11 cellular contexts compared by ENCODE assay signal in genomic region chr7:150663802-150664494, GRCh38. TPM values are rescaled to one million over a fixed set of nuclear protein-coding genes. Genes with fewer than 3 reads are reported as not detected.
DNase-seq lines count a peak whose midpoint lies in the region; ATAC-seq and TF ChIP-seq lines count a peak whose summit lies in the region.
"Had no signal": no experiment of that assay in that cellular context is flagged by ENCODE, and none has a peak within 500 bp of the region (broad histone marks: within the 10 kb centered on the region; RNA-seq: fewer than 3 reads in every experiment).

No MANE protein-coding gene starts in this region.

- peaks cover 9 to 26% of the 10 kb centered on the region in 2 donors for H3K36me3 Mint-ChIP-seq in CD4-positive, alpha-beta memory T cell
- peaks cover 20% of the 10 kb centered on the region for H3K36me3 Mint-ChIP-seq in central memory CD8-positive, alpha-beta T cell (ENCODE audit: insufficient read depth)
- no peaks in the 10 kb centered on the region for H3K36me3 Mint-ChIP-seq in Caco-2 (ENCODE audit: insufficient read depth, unreplicated experiment)

- H3K27ac Mint-ChIP-seq in CD4-positive, alpha-beta memory T cell: peak overlapping the region; percentile 82 to 98 (median 97)
- peak overlapping the region; percentile 98 for H3K27ac Mint-ChIP-seq in central memory CD8-positive, alpha-beta T cell (ENCODE audit: low read depth)
- no peak overlapping the region for H3K27ac Mint-ChIP-seq in Caco-2 (ENCODE audit: unreplicated experiment)

- H3K9me3 Mint-ChIP-seq in CD4-positive, alpha-beta memory T cell: peaks cover under 1 to 24% (median 10%) of the 10 kb centered on the region in 8 donors
- no peaks in the 10 kb centered on the region for H3K9me3 Mint-ChIP-seq in central memory CD8-positive, alpha-beta T cell
- H3K9me3 Mint-ChIP-seq in Caco-2 (ENCODE audit: unreplicated experiment): peaks cover 4% of the 10 kb centered on the region

- intact Hi-C loops in CD4-positive, alpha-beta memory T cell (cut with micrococcal nuclease): loop anchor here (1.0 to 5.0 kb wide), 2 partner anchors 82 to 216 kb away; no protein-coding TSS in a partner anchor
- intact Hi-C loops in Caco-2 (cut with micrococcal nuclease; ENCODE audit: unreplicated experiment): no loop called here

- no peak overlapping the region for H3K9ac ChIP-seq in MM.1S (ENCODE audit: low read length)

- BruUV-seq in Caco-2 (replicated peaks; lab: Mats Ljungman, UMichigan): no TSS peak

- peak overlapping the region; percentile 68 for H3K27ac ChIP-seq in CD4-positive, alpha-beta memory T cell (ENCODE audit: low read depth, low read length)
- H3K27ac ChIP-seq in MM.1S (ENCODE audit: low read length): peak overlapping the region; percentile 24; the same call in 1 of the 2 replicates

- H3K4me1 Mint-ChIP-seq in CD4-positive, alpha-beta memory T cell: peaks cover 63 to 93% (median 78%) of the 10 kb centered on the region in 4 donors
- H3K4me1 Mint-ChIP-seq in central memory CD8-positive, alpha-beta T cell: peaks cover 90% of the 10 kb centered on the region
- H3K4me1 Mint-ChIP-seq in Caco-2 (ENCODE audit: low read depth, unreplicated experiment): no peaks in the 10 kb centered on the region

- TF ChIP-seq CTCF in MM.1S (IDR thresholded peaks at IDR 0.05; ENCODE audit: low read length) (no peak), Caco-2 (IDR thresholded peaks at IDR 0.05; ENCODE audit: insufficient read depth in 1 of 2, low read depth in 1 of 2, low read length in 1 of 2, severe bottlenecking in 1 of 2, unreplicated experiment in 1 of 2) (no peak)

- H3K4me2 ChIP-seq in MM.1S (ENCODE audit: low read depth, low read length): peak overlapping the region; percentile 28; the same call in 1 of the 2 replicates

- H2AFZ ChIP-seq in MM.1S (ENCODE audit: low read length): peak overlapping the region; percentile 48

- peak overlapping the region in 1 of 2 donors; percentile 29 for H3K4me3 ChIP-seq in CD4-positive, alpha-beta memory T cell (ENCODE audit: low read length in 2 of 2)
- H3K4me3 ChIP-seq in MM.1S (ENCODE audit: low read length) (no peak overlapping the region), Caco-2 (ENCODE audit: low read depth, low read length) (no peak overlapping the region)

- H3F3A ChIP-seq in MM.1S (ENCODE audit: insufficient read depth, low read length): 0 out of 2 replicates have a peak, but pooled peaks cover 3% of the 10 kb centered on the region

- no peaks in the 10 kb centered on the region for H3K27me3 ChIP-seq in CD4-positive, alpha-beta memory T cell (ENCODE audit: insufficient read depth, low read length)
- no peaks in the 10 kb centered on the region for H3K27me3 ChIP-seq in MM.1S (replicated peaks; ENCODE audit: insufficient read depth, low read length)
- H3K27me3 ChIP-seq in Caco-2 (replicated peaks; ENCODE audit: control insufficient read depth, insufficient read depth, low read length): no peaks in the 10 kb centered on the region

- DNase-seq in CD4-positive, alpha-beta memory T cell: peak in 4 of 5 donors; percentile 44 to 63 (median 59)
- peak; percentile 66 for DNase-seq in MM.1S
- DNase-seq in central memory CD8-positive, alpha-beta T cell (ENCODE audit: low spot score in 2 of 2): peak in 1 of 2 donors; percentile 24
- no peak for DNase-seq in KG1 (lab: John Stamatoyannopoulos, UW)
- no peak for DNase-seq in Caco-2
- no peak for DNase-seq in SK-N-DZ (ENCODE audit: low spot score)
- DNase-seq: activated CD8-positive, alpha-beta memory T cell treated with anti-CD3 and anti-CD28 coated beads, Interleukin-2, amount 50 U/mL, for 4 hours; NCI-H1694 treated with DMSO at 0.1 percent for 48 hours had no signal

- no peaks in the 10 kb centered on the region for H4K20me1 ChIP-seq in MM.1S (ENCODE audit: insufficient read depth, low read length)

- no peaks in the 10 kb centered on the region for H3K79me2 ChIP-seq in MM.1S (ENCODE audit: low read length)

- peaks cover 79% of the 10 kb centered on the region for H3K4me1 ChIP-seq in CD4-positive, alpha-beta memory T cell (ENCODE audit: insufficient read depth, low read length)
- H3K4me1 ChIP-seq in MM.1S (ENCODE audit: low read length) (peaks cover 22% of the 10 kb centered on the region), Caco-2 (no peaks in the 10 kb centered on the region)

- H3K9me3 ChIP-seq in CD4-positive, alpha-beta memory T cell (ENCODE audit: control insufficient read depth in 1 of 2, low read length in 2 of 2): no peaks in the 10 kb centered on the region
- H3K9me3 ChIP-seq in MM.1S (replicated peaks; ENCODE audit: insufficient read depth, low read length): no peaks in the 10 kb centered on the region
- peaks cover 2% of the 10 kb centered on the region for H3K9me3 ChIP-seq in Caco-2

- CTCF ChIA-PET in CD4-positive, alpha-beta memory T cell (lab: Charles Lee; ENCODE audit: partially characterized antibody): interaction anchor here (0.7 to 1.0 kb wide), 3 partner anchors 14 to 215 kb away, joined by 3 to 4 read pairs (median 3); no protein-coding TSS in a partner anchor
- CTCF ChIA-PET in Caco-2 (lab: Charles Lee): no interaction called here

- ATAC-seq in GM19043 (IDR thresholded peaks at IDR 0.05; ENCODE audit: low read depth, unreplicated experiment): peak; percentile 35
- no peak for ATAC-seq in central memory CD8-positive, alpha-beta T cell (replicated peaks; ENCODE audit: extremely low read depth, poor library complexity, severe bottlenecking)
- no peak for ATAC-seq in HG03108 (IDR thresholded peaks at IDR 0.05; ENCODE audit: unreplicated experiment)
- ATAC-seq: sciatic nerve had no signal

- no peaks in the 10 kb centered on the region for H3K9me2 ChIP-seq in MM.1S (replicated peaks; ENCODE audit: insufficient read depth, low read length)

- peak overlapping the region in 7 of 8 donors; percentile 61 to 88 (median 73) for H3K4me3 Mint-ChIP-seq in CD4-positive, alpha-beta memory T cell
- H3K4me3 Mint-ChIP-seq in central memory CD8-positive, alpha-beta T cell: peak overlapping the region; percentile 42
- no peak overlapping the region for H3K4me3 Mint-ChIP-seq in Caco-2 (ENCODE audit: unreplicated experiment)

- H3K27me3 Mint-ChIP-seq in CD4-positive, alpha-beta memory T cell: no peaks in the 10 kb centered on the region
- H3K27me3 Mint-ChIP-seq in central memory CD8-positive, alpha-beta T cell: no peaks in the 10 kb centered on the region
- peaks cover 8% of the 10 kb centered on the region for H3K27me3 Mint-ChIP-seq in Caco-2 (ENCODE audit: insufficient read depth, unreplicated experiment)

- POLR2A ChIA-PET in CD4-positive, alpha-beta memory T cell (lab: Charles Lee; ENCODE audit: partially characterized antibody): interaction anchor here (0.7 to 10.4 kb wide), 20 partner anchors 9 to 213 kb away, joined by 3 to 189 read pairs (median 4); partner anchors contain the start of genes GIMAP1, GIMAP4, GIMAP5 and GIMAP6
- POLR2A ChIA-PET in Caco-2 (lab: Charles Lee): no interaction called here

- no peaks in the 10 kb centered on the region for H3K36me3 ChIP-seq in CD4-positive, alpha-beta memory T cell (ENCODE audit: insufficient read depth, low read length)
- H3K36me3 ChIP-seq in MM.1S (replicated peaks; ENCODE audit: insufficient read depth, low read length) (no peaks in the 10 kb centered on the region), Caco-2 (ENCODE audit: control insufficient read depth, insufficient read depth, low read length) (no peaks in the 10 kb centered on the region)

RNA-seq across cellular contexts. Expression of gene GIMAP2, which starts 21.6 kb away (rescaled TPM):
- 100 to 1,000 TPM; 238 to 244 TPM for total RNA-seq in CD4-positive, alpha-beta memory T cell
- 100 to 1,000 TPM in 1 of 2 donors, 10 to 100 TPM in 1; 90.0 to 110 TPM for polyA plus RNA-seq in CD4-positive, alpha-beta memory T cell
- not detected in 2 replicates for total RNA-seq in Caco-2 (2022)
- not detected in 2 replicates for polyA plus RNA-seq in SK-N-DZ (2014; cell fraction: cytosol; rRNA removed)
- polyA plus RNA-seq in SK-N-DZ (2014; cell fraction: nucleus; rRNA removed): not detected in 2 replicates

RNA-seq across cellular contexts. Expression of gene GIMAP6, which starts 31.8 kb away (rescaled TPM):
- total RNA-seq in CD4-positive, alpha-beta memory T cell: 100 to 1,000 TPM; 158 to 173 TPM
- polyA plus RNA-seq in CD4-positive, alpha-beta memory T cell: 100 to 1,000 TPM; 115 to 154 TPM
- total RNA-seq in Caco-2 (2022): not detected in 2 replicates
- polyA plus RNA-seq in SK-N-DZ (2014; cell fraction: cytosol; rRNA removed): not detected in 2 replicates
- not detected in 2 replicates for polyA plus RNA-seq in SK-N-DZ (2014; cell fraction: nucleus; rRNA removed)

RNA-seq across cellular contexts. Expression of gene GIMAP1, which starts 52.5 kb away (rescaled TPM):
- 10 to 100 TPM; 93.7 to 97.6 TPM for total RNA-seq in CD4-positive, alpha-beta memory T cell
- polyA plus RNA-seq in CD4-positive, alpha-beta memory T cell: 10 to 100 TPM; 36.6 to 69.2 TPM
- total RNA-seq in Caco-2 (2022): not detected in 2 replicates
- not detected in 2 replicates for polyA plus RNA-seq in SK-N-DZ (2014; cell fraction: cytosol; rRNA removed)
- not detected in 2 replicates for polyA plus RNA-seq in SK-N-DZ (2014; cell fraction: nucleus; rRNA removed)

Comparison
In these comparisons a context has a peak if more than half of its experiments do, and no peak if none do; other contexts are left out.
1. DNase-seq: peak in CD4-positive, alpha-beta memory T cell (4 of 5) and MM.1S (single experiment); none in KG1 (single experiment), Caco-2 (0 of 2) and SK-N-DZ (single experiment).
2. RNA of gene GIMAP2, which starts 21.6 kb away (total RNA-seq): 238 to 244 TPM in CD4-positive, alpha-beta memory T cell; not detected in Caco-2; every median in the first group is over 100 times any median in the second.
3. RNA of gene GIMAP6, which starts 31.8 kb away (total RNA-seq): 158 to 173 TPM in CD4-positive, alpha-beta memory T cell; not detected in Caco-2; every median in the first group is over 100 times any median in the second.
4. RNA of gene GIMAP1, which starts 52.5 kb away (total RNA-seq): 93.7 to 97.6 TPM in CD4-positive, alpha-beta memory T cell; not detected in Caco-2; every median in the first group is over 10 times any median in the second.